In genomic region chr13:50202485-50202884, GRCh38 we compare ENCODE assay signal across 18 cellular contexts.
DNase-seq lines count a peak whose midpoint lies in the region; ATAC-seq and TF ChIP-seq lines count a peak whose summit lies in the region.
"Had no signal": no experiment of that assay in that cellular context is flagged by ENCODE, and none has a peak within 500 bp of the region (broad histone marks: within the 10 kb centered on the region; RNA-seq: fewer than 3 reads in every experiment).

No MANE protein-coding gene starts in this region.

- intact Hi-C loops in gastrocnemius medialis (cut with DNase I; ENCODE audit: low total_unique reads): no loop called here

- H4K12ac ChIP-seq in trophoblast cell (ENCODE audit: low read depth, low read length): no peak overlapping the region

- H3K4me1 Mint-ChIP-seq in T-helper 17 cell (peaks cover 5% of the 10 kb centered on the region), glutamatergic neuron (ENCODE audit: low read depth, unreplicated experiment) (peaks cover 51% of the 10 kb centered on the region)

- no peak overlapping the region for H3K4me2 ChIP-seq in Karpas-422 (ENCODE audit: low read depth, low read length, poor library complexity, severe bottlenecking)
- H3K4me2 ChIP-seq in trophoblast cell (ENCODE audit: low read length): no peak overlapping the region

- H3K27ac Mint-ChIP-seq in T-helper 17 cell (peak overlapping the region; percentile 37), glutamatergic neuron (ENCODE audit: unreplicated experiment) (peak overlapping the region; percentile 81)
- H3K27ac Mint-ChIP-seq: HFFc6 had no signal

- in situ Hi-C loops in gastrocnemius medialis (cut with MboI; ENCODE audit: low sequenced_read_pairs in 4 of 4): no loop called here

- H3K9ac ChIP-seq in Karpas-422 (ENCODE audit: low read length): no peak overlapping the region
- no peak overlapping the region for H3K9ac ChIP-seq in trophoblast cell (ENCODE audit: low read length)

- no peak for TF ChIP-seq CTCF in glutamatergic neuron (IDR thresholded peaks at IDR 0.05; ENCODE audit: partially characterized antibody, unreplicated experiment)
- no peak for TF ChIP-seq CTCF in gastrocnemius medialis (IDR thresholded peaks at IDR 0.05 in 4 of 5, conservative IDR thresholded peaks at IDR 0.05 in 1 of 5)

- H3K9me3 ChIP-seq in Karpas-422 (ENCODE audit: low read length): no peaks in the 10 kb centered on the region
- H3K9me3 ChIP-seq in T-helper 17 cell (ENCODE audit: control insufficient read depth, low read length, poor library complexity, severe bottlenecking): no peaks in the 10 kb centered on the region
- no peaks in the 10 kb centered on the region for H3K9me3 ChIP-seq in trophoblast cell (ENCODE audit: insufficient read depth, low read depth, low read length)
- no peaks in the 10 kb centered on the region for H3K9me3 ChIP-seq in gastrocnemius medialis

- H3K27ac ChIP-seq in Karpas-422 (ENCODE audit: low read length) (no peak overlapping the region), trophoblast cell (ENCODE audit: low read depth, low read length) (no peak overlapping the region), gastrocnemius medialis (no peak overlapping the region)
- H3K27ac ChIP-seq: SK-N-MC had no signal

- H4K91ac ChIP-seq in trophoblast cell (ENCODE audit: low read depth, low read length): peak overlapping the region; percentile 42

- H2BK5ac ChIP-seq in trophoblast cell (ENCODE audit: low read depth, low read length, poor library complexity): no peak overlapping the region

- H3K27me3 ChIP-seq in Karpas-422 (ENCODE audit: low read length) (no peaks in the 10 kb centered on the region), trophoblast cell (ENCODE audit: insufficient read depth, low read length) (no peaks in the 10 kb centered on the region), gastrocnemius medialis (no peaks in the 10 kb centered on the region)

- no peak overlapping the region for H3K18ac ChIP-seq in trophoblast cell (ENCODE audit: low read length)

- H3K9me3 Mint-ChIP-seq in glutamatergic neuron (ENCODE audit: unreplicated experiment): peaks cover 11% of the 10 kb centered on the region
- H3K9me3 Mint-ChIP-seq: HFFc6 had no signal

- DNase-seq in Karpas-422 (no peak), T-helper 17 cell (no peak), glutamatergic neuron (no peak), trophoblast cell (no peak), activated gamma-delta T cell (lab: John Stamatoyannopoulos, UW) (no peak), gastrocnemius medialis (no peak), NCI-H748 treated with DMSO at 0.1 percent for 48 hours (lab: John Stamatoyannopoulos, UW) (no peak)
- DNase-seq: ACHN, C1 segment of cervical spinal cord, DMS79, HFFc6, KG1, NCI-H1048, NCI-H1436 treated with DMSO at 0.1 percent for 48 hours, NCI-H2029, NCI-H774, Right ventricle myocardium superior had no signal

- H3K4me1 ChIP-seq in Karpas-422 (ENCODE audit: low read length): no peaks in the 10 kb centered on the region
- peaks cover 8 to 9% of the 10 kb centered on the region in 2 experiments for H3K4me1 ChIP-seq in trophoblast cell (ENCODE audit: control insufficient read depth in 1 of 2, insufficient read depth in 2 of 2, low read length in 2 of 2)
- H3K4me1 ChIP-seq in gastrocnemius medialis: no peaks in the 10 kb centered on the region

- no peak overlapping the region for H2BK120ac ChIP-seq in trophoblast cell (ENCODE audit: insufficient read depth, low read length, poor library complexity)

- no peaks in the 10 kb centered on the region for H4K20me1 ChIP-seq in Karpas-422 (ENCODE audit: insufficient read depth, low read depth, low read length)

- H3K4ac ChIP-seq in trophoblast cell (ENCODE audit: low read depth, low read length): no peak overlapping the region

- H2BK12ac ChIP-seq in trophoblast cell (ENCODE audit: low read length): no peak overlapping the region

- H3K23ac ChIP-seq in trophoblast cell (ENCODE audit: low read length): no peak overlapping the region

- H2AFZ ChIP-seq in Karpas-422 (ENCODE audit: low read length): 0 out of 2 replicates have a peak overlapping the region, but pooled peaks have one; percentile 0
- no peak overlapping the region for H2AFZ ChIP-seq in trophoblast cell (ENCODE audit: insufficient read depth, low read length, poor library complexity)

- no CpG with 5 or more reads among the region's 4 CpGs for WGBS in trophoblast cell (ENCODE audit: extremely low coverage, insufficient coverage, insufficient read length)

- H3K27me3 Mint-ChIP-seq in T-helper 17 cell: no peaks in the 10 kb centered on the region
- H3K27me3 Mint-ChIP-seq in glutamatergic neuron (ENCODE audit: unreplicated experiment): peaks cover 7% of the 10 kb centered on the region

- H3K4me3 ChIP-seq in Karpas-422 (ENCODE audit: low read length): no peak overlapping the region
- no peak overlapping the region for H3K4me3 ChIP-seq in trophoblast cell (ENCODE audit: low read depth, low read length)
- no peak overlapping the region for H3K4me3 ChIP-seq in gastrocnemius medialis
- H3K4me3 ChIP-seq: SK-N-MC had no signal

- no peak overlapping the region for H2AK5ac ChIP-seq in trophoblast cell (ENCODE audit: low read length)

- no peaks in the 10 kb centered on the region for H3K36me3 ChIP-seq in Karpas-422 (ENCODE audit: insufficient read depth, low read length)
- no peaks in the 10 kb centered on the region for H3K36me3 ChIP-seq in trophoblast cell (ENCODE audit: control insufficient read depth in 1 of 2, insufficient read depth in 2 of 2, low read length in 2 of 2)
- H3K36me3 ChIP-seq in gastrocnemius medialis: no peaks in the 10 kb centered on the region

- no peak overlapping the region for H3K14ac ChIP-seq in trophoblast cell (ENCODE audit: low read length)

- H3K79me2 ChIP-seq in Karpas-422 (ENCODE audit: low read length) (no peaks in the 10 kb centered on the region), trophoblast cell (ENCODE audit: control insufficient read depth, insufficient read depth, low read length, poor library complexity) (no peaks in the 10 kb centered on the region)

- H3K36me3 Mint-ChIP-seq in T-helper 17 cell (ENCODE audit: low read depth) (peaks cover 5% of the 10 kb centered on the region), glutamatergic neuron (ENCODE audit: unreplicated experiment) (no peaks in the 10 kb centered on the region)

- H3K79me1 ChIP-seq in trophoblast cell (ENCODE audit: low read length): no peaks in the 10 kb centered on the region

- H3K4me3 Mint-ChIP-seq in T-helper 17 cell: no peak overlapping the region
- H3K4me3 Mint-ChIP-seq in glutamatergic neuron (ENCODE audit: unreplicated experiment): peak overlapping the region; percentile 68
- H3K4me3 Mint-ChIP-seq: HFFc6 had no signal

- no peak overlapping the region for H4K8ac ChIP-seq in trophoblast cell (ENCODE audit: low read depth, low read length)

- no peak for ATAC-seq in T-helper 17 cell
- no peak for ATAC-seq in gastrocnemius medialis

- H3K9me2 ChIP-seq in Karpas-422 (replicated peaks; ENCODE audit: insufficient read depth, low read length): no peaks in the 10 kb centered on the region

- no peak for TF ChIP-seq POLR2A in gastrocnemius medialis (IDR thresholded peaks at IDR 0.05)
